1 cellular context compared by ENCODE assay signal in genomic region chr18:76610933-76611749, GRCh38.
TF ChIP-seq lines count a peak whose summit lies in the region.

No MANE protein-coding gene starts in this region.

TF ChIP-seq in SK-N-SH, 30 proteins besides CTCF, POLR2A, EP300 and RAD21 (continued from another document):
- TF ChIP-seq MXI1 (IDR thresholded peaks at IDR 0.05; ENCODE audit: low read depth, low read length) (no peak), IRF3 (IDR thresholded peaks at IDR 0.05; ENCODE audit: low read depth, low read length) (no peak), RXRA (IDR thresholded peaks at IDR 0.05; ENCODE audit: borderline replicate concordance, low read depth) (no peak), USF2 (IDR thresholded peaks at IDR 0.05; ENCODE audit: borderline replicate concordance, low read depth, low read length) (no peak), NRF1 (IDR thresholded peaks at IDR 0.05; ENCODE audit: low read depth, low read length) (no peak), JUND (IDR thresholded peaks at IDR 0.05) (no peak), TAF1 (IDR thresholded peaks at IDR 0.05; ENCODE audit: borderline replicate concordance, low read depth, low read length) (no peak)
